17 cellular contexts compared by ENCODE assay signal in the genomic region with DNA sequence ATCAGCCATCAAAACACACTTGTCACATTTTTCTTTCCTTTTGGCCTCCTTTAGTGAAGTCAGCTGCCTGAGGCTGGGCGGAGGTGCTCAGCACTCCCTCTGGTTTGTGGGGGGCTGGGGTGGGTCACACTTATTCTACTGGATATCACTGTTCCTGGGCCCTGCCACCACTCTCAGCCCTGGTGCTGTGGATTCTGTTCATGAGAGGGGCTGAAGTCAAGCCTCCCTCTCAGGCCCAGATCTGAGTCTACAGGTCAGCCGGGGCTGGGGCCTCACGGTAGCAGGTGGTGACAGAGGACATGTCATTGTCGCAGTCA.
A peak's percentile ranks its signal among the peaks of the same experiment; 100 is the strongest.
DNase-seq lines count a peak whose midpoint lies in the region; TF ChIP-seq lines count a peak whose summit lies in the region.
"Had no signal": no experiment of that assay in that cellular context is flagged by ENCODE, and none has a peak within 500 bp of the region (broad histone marks: within the 10 kb centered on the region; RNA-seq: fewer than 3 reads in every experiment).

No MANE protein-coding gene starts in this region.

- intact Hi-C loops in dendritic cell treated with granulocyte-macrophage colony-stimulating factor and Interleukin-4, amounts not matched to agents 40 ng/mL and 50 ng/mL, for 4 days (cut with micrococcal nuclease) = no loop called here
- intact Hi-C loops in esophagus muscularis mucosa (cut with DNase I) = no loop called here

- H4K20me1 ChIP-seq in osteoblast (ENCODE audit: insufficient read depth, low read length) = no peaks in the 10 kb centered on the region

- H3K4me2 ChIP-seq in osteoblast (ENCODE audit: insufficient read depth, low read length) = peak overlapping the region; percentile 69

- no peak for TF ChIP-seq EP300 in esophagus muscularis mucosa (IDR thresholded peaks at IDR 0.05)

- H3K9me3 ChIP-seq in osteoblast (ENCODE audit: low read depth, low read length) = no peaks in the 10 kb centered on the region
- H3K9me3 ChIP-seq in esophagus muscularis mucosa = no peaks in the 10 kb centered on the region

- no peaks in the 10 kb centered on the region for H3K79me2 ChIP-seq in osteoblast (ENCODE audit: insufficient read depth, low read length)

- no peaks in the 10 kb centered on the region for H3K27me3 Mint-ChIP-seq in IgD-negative memory B cell
- no peaks in the 10 kb centered on the region for H3K27me3 Mint-ChIP-seq in dendritic cell treated with granulocyte-macrophage colony-stimulating factor and Interleukin-4, amounts not matched to agents 40 ng/mL and 50 ng/mL, for 4 days

- no peaks in the 10 kb centered on the region for H3K36me3 Mint-ChIP-seq in IgD-negative memory B cell
- H3K36me3 Mint-ChIP-seq in dendritic cell treated with granulocyte-macrophage colony-stimulating factor and Interleukin-4, amounts not matched to agents 40 ng/mL and 50 ng/mL, for 4 days (ENCODE audit: low read depth) = no peaks in the 10 kb centered on the region
- H3K36me3 Mint-ChIP-seq: CD14-positive monocyte had no signal

- peak overlapping the region in 2 of 3 donors; percentile 14 to 32 for H3K27ac Mint-ChIP-seq in IgD-negative memory B cell
- H3K27ac Mint-ChIP-seq in dendritic cell treated with granulocyte-macrophage colony-stimulating factor and Interleukin-4, amounts not matched to agents 40 ng/mL and 50 ng/mL, for 4 days = peak overlapping the region; percentile 33
- H3K27ac Mint-ChIP-seq: CD14-positive monocyte; T-helper 2 cell treated with Interferon-gamma antibody and Interleukin-4, amounts not matched to agents 5 μg/mL and 100 μg/mL, for 36 hours had no signal

- H3K27me3 ChIP-seq in osteoblast (ENCODE audit: insufficient read depth, low read length) (no peaks in the 10 kb centered on the region), esophagus muscularis mucosa (no peaks in the 10 kb centered on the region)

- H3K9me3 Mint-ChIP-seq in IgD-negative memory B cell = no peaks in the 10 kb centered on the region
- H3K9me3 Mint-ChIP-seq in dendritic cell treated with granulocyte-macrophage colony-stimulating factor and Interleukin-4, amounts not matched to agents 40 ng/mL and 50 ng/mL, for 4 days = no peaks in the 10 kb centered on the region
- H3K9me3 Mint-ChIP-seq: neural crest cell; T-helper 2 cell treated with Interferon-gamma antibody and Interleukin-4, amounts not matched to agents 5 μg/mL and 100 μg/mL, for 36 hours had no signal

- H3K4me3 ChIP-seq in osteoblast (ENCODE audit: insufficient read depth, low read length) (no peak overlapping the region), esophagus muscularis mucosa (no peak overlapping the region)
- H3K4me3 ChIP-seq: lung had no signal

- no peak overlapping the region for H3K4me3 Mint-ChIP-seq in IgD-negative memory B cell
- H3K4me3 Mint-ChIP-seq in dendritic cell treated with granulocyte-macrophage colony-stimulating factor and Interleukin-4, amounts not matched to agents 40 ng/mL and 50 ng/mL, for 4 days = no peak overlapping the region
- H3K4me3 Mint-ChIP-seq: CD14-positive monocyte; neural crest cell; T-helper 2 cell treated with Interferon-gamma antibody and Interleukin-4, amounts not matched to agents 5 μg/mL and 100 μg/mL, for 36 hours had no signal

- DNase-seq in osteoblast (ENCODE audit: insufficient read length, low spot score, missing footprints) (no peak), DMS53 treated with DMSO at 0.1 percent for 48 hours (lab: John Stamatoyannopoulos, UW; ENCODE audit: unreplicated experiment) (no peak), NK-92 (lab: John Stamatoyannopoulos, UW; ENCODE audit: unreplicated experiment) (no peak), esophagus muscularis mucosa (ENCODE audit: extremely low spot score) (no peak), DMS114 treated with DMSO at 0.1 percent for 48 hours (lab: John Stamatoyannopoulos, UW; ENCODE audit: unreplicated experiment) (no peak)
- DNase-seq: activated effector memory CD4-positive, alpha-beta T cell treated with Interleukin-2 at 50 U/mL for 16 hours; amniotic stem cell; DND-41; KG1; NCI-H1105 treated with DMSO at 0.1 percent for 48 hours; Right ventricle myocardium superior had no signal

- TF ChIP-seq POLR2A in esophagus muscularis mucosa (IDR thresholded peaks at IDR 0.05; ENCODE audit: low read depth) = no peak

- H3K36me3 ChIP-seq in osteoblast (ENCODE audit: insufficient read depth, low read length) (no peaks in the 10 kb centered on the region), esophagus muscularis mucosa (no peaks in the 10 kb centered on the region)

- TF ChIP-seq CTCF in osteoblast (IDR thresholded peaks at IDR 0.05; ENCODE audit: extremely low read depth, low read depth, low read length) = no peak
- no peak for TF ChIP-seq CTCF in esophagus muscularis mucosa (IDR thresholded peaks at IDR 0.05)

- 91% methylated on average over 1 of the region's 4 CpGs for WGBS in esophagus muscularis mucosa

- H3K4me1 Mint-ChIP-seq in IgD-negative memory B cell = peaks cover 0 to 24% (median 5%) of the 10 kb centered on the region in 3 donors
- H3K4me1 Mint-ChIP-seq in dendritic cell treated with granulocyte-macrophage colony-stimulating factor and Interleukin-4, amounts not matched to agents 40 ng/mL and 50 ng/mL, for 4 days (ENCODE audit: low read depth) = peaks cover 13% of the 10 kb centered on the region
- H3K4me1 Mint-ChIP-seq: CD14-positive monocyte had no signal

- peak overlapping the region; percentile 80 for H2AFZ ChIP-seq in osteoblast (ENCODE audit: low read length)

- H3K27ac ChIP-seq in osteoblast (ENCODE audit: low read depth, low read length) = peak overlapping the region; percentile 97
- H3K27ac ChIP-seq in esophagus muscularis mucosa (replicated peaks in 1 of 4) = peak overlapping the region in 1 of 4 donors; percentile 56

- H3K4me1 ChIP-seq in osteoblast (ENCODE audit: insufficient read depth, low read length) (peaks cover 32% of the 10 kb centered on the region), esophagus muscularis mucosa (peaks cover 0 to 37% (median 24%) of the 10 kb centered on the region in 4 donors)
